Comparison of ENCODE assay signal across 23 cellular contexts in genomic region chr2:44598330-44598729, GRCh38.
"Had no signal": no experiment of that assay in that cellular context is flagged by ENCODE, and none has a peak within 500 bp of the region (broad histone marks: within the 10 kb centered on the region; RNA-seq: fewer than 3 reads in every experiment).

No MANE protein-coding gene starts in this region.

- H3K4me3 ChIP-seq: colonic mucosa, esophagus squamous epithelium, gastroesophageal sphincter, lung, psoas muscle, right atrium auricular region, sigmoid colon, skin epidermis, stomach, thoracic aorta, transverse colon had no signal

- H3K4me1 ChIP-seq: colonic mucosa, gastroesophageal sphincter, right atrium auricular region, sigmoid colon, stomach, transverse colon had no signal

- H3K36me3 ChIP-seq: colonic mucosa, esophagus squamous epithelium, gastroesophageal sphincter, neutrophil, right atrium auricular region, sigmoid colon, stomach, thoracic aorta, transverse colon had no signal

- H3K9me3 ChIP-seq: colonic mucosa, esophagus squamous epithelium, gastroesophageal sphincter, neutrophil, psoas muscle, right atrium auricular region, sigmoid colon, stomach, thoracic aorta, transverse colon had no signal

- H3K27ac ChIP-seq: colonic mucosa, esophagus squamous epithelium, gastroesophageal sphincter, neutrophil, right atrium auricular region, sigmoid colon, skin epidermis, stomach, thoracic aorta, transverse colon had no signal

- DNase-seq: colonic mucosa; effector CD4-positive, alpha-beta T cell; endodermal cell; esophagus squamous epithelium; foreskin fibroblast; glutamatergic neuron; islet precursor cell; left cardiac atrium; left ventricle myocardium superior; mesendoderm; naive thymus-derived CD4-positive, alpha-beta T cell; psoas muscle; sigmoid colon; stimulated activated naive CD4-positive, alpha-beta T cell; stomach; substantia nigra; transverse colon had no signal

- H3K27me3 ChIP-seq: colonic mucosa, esophagus squamous epithelium, gastroesophageal sphincter, neutrophil, right atrium auricular region, sigmoid colon, stomach, transverse colon had no signal
